Comparison of ENCODE assay signal across 9 cellular contexts in genomic region chr6:41937881-41938574, GRCh38. TPM values are rescaled to one million over a fixed set of nuclear protein-coding genes. Genes with fewer than 3 reads are reported as not detected.
A peak's percentile ranks its signal among the peaks of the same experiment; 100 is the strongest.
DNase-seq lines count a peak whose midpoint lies in the region; ATAC-seq, FAIRE-seq and TF ChIP-seq lines count a peak whose summit lies in the region.
"Had no signal": no experiment of that assay in that cellular context is flagged by ENCODE, and none has a peak within 500 bp of the region (broad histone marks: within the 10 kb centered on the region; RNA-seq: fewer than 3 reads in every experiment).

No MANE protein-coding gene starts in this region.

- TF ChIP-seq EP300 in stomach (IDR thresholded peaks at IDR 0.05): no peak

- FAIRE-seq in frontal cortex (lab: Jason Lieb, UNC) (no peak), H54 (lab: Jason Lieb, UNC) (no peak)

- POLR2A ChIA-PET in activated CD4-positive, alpha-beta T cell treated with anti-CD3 and anti-CD28 coated beads for 36 hours (lab: Charles Lee): interaction anchor here (1.3 to 3.6 kb wide), 4 partner anchors 39 to 110 kb away, joined by 3 to 28 read pairs (median 14); no protein-coding TSS in a partner anchor

- 52 to 62% (median 59%) methylated on average over 4 of the region's 4 CpGs for WGBS in stomach, 5 donors

- TF ChIP-seq POLR2A in stomach (IDR thresholded peaks at IDR 0.05) (no peak), H54 (IDR thresholded peaks at IDR 0.05; ENCODE audit: low read depth, low read length) (no peak)

- no peaks in the 10 kb centered on the region for H3K27me3 ChIP-seq in stomach
- H3K27me3 ChIP-seq: SJSA1 had no signal

- peak overlapping the region; percentile 11 to 91 (median 89) for H3K27ac ChIP-seq in stomach
- H3K27ac ChIP-seq: SJSA1 had no signal

- CTCF ChIA-PET in activated CD4-positive, alpha-beta T cell treated with anti-CD3 and anti-CD28 coated beads for 36 hours (lab: Charles Lee): interaction anchor here (0.7 to 14.0 kb wide), 12 partner anchors 13 to 225 kb away, joined by 3 to 355 read pairs (median 4); partner anchors contain the start of genes BYSL, MED20, TAF8 and TOMM6

- intact Hi-C loops in activated CD4-positive, alpha-beta T cell treated with anti-CD3 and anti-CD28 coated beads for 36 hours (cut with DNase I, micrococcal nuclease): loop anchor here (5.0 kb wide), 2 partner anchors 91 to 156 kb away; partner anchors contain the start of gene PRICKLE4 (in 1 of the 2)
- intact Hi-C loops in stomach (cut with DNase I; ENCODE audit: low total_unique reads): loop anchor here (10.0 kb wide), 1 partner anchor 107 kb away; no protein-coding TSS in a partner anchor

- peak; percentile 49 for DNase-seq in activated CD4-positive, alpha-beta T cell treated with anti-CD3 and anti-CD28 coated beads for 36 hours
- no peak for DNase-seq in activated CD4-positive, alpha-beta T cell treated with anti-CD3 and anti-CD28 coated beads for 48 hours
- DNase-seq in activated CD4-positive, alpha-beta T cell treated with anti-CD3 and anti-CD28 coated beads, Interleukin-2, amount 50 U/mL, for 1 hour: peak; percentile 52
- DNase-seq in fibroblast of villous mesenchyme (ENCODE audit: low read depth): peak; percentile 49
- no peak for DNase-seq in stomach
- DNase-seq in frontal cortex (ENCODE audit: low spot score in 2 of 2): no peak
- no peak for DNase-seq in H54 (ENCODE audit: insufficient read length, low spot score)
- DNase-seq in NCI-H2196 treated with DMSO at 0.1 percent for 48 hours (lab: John Stamatoyannopoulos, UW; ENCODE audit: unreplicated experiment): no peak

- TF ChIP-seq CTCF in fibroblast of villous mesenchyme (IDR thresholded peaks at IDR 0.05; ENCODE audit: insufficient read depth, low read depth, low read length) (no peak), stomach (IDR thresholded peaks at IDR 0.05) (no peak)

- peaks cover 65% of the 10 kb centered on the region for H3K36me3 Mint-ChIP-seq in activated CD4-positive, alpha-beta T cell treated with anti-CD3 and anti-CD28 coated beads for 36 hours (ENCODE audit: low read depth)

- H3K4me1 ChIP-seq in stomach: peaks cover 29 to 74% (median 65%) of the 10 kb centered on the region in 4 donors

- H3K36me3 ChIP-seq in stomach: peaks cover 27 to 47% (median 41%) of the 10 kb centered on the region in 4 donors

- no peaks in the 10 kb centered on the region for H3K27me3 Mint-ChIP-seq in activated CD4-positive, alpha-beta T cell treated with anti-CD3 and anti-CD28 coated beads for 36 hours

- H3K27ac Mint-ChIP-seq in activated CD4-positive, alpha-beta T cell treated with anti-CD3 and anti-CD28 coated beads for 36 hours: peak overlapping the region; percentile 96

- no peak for ATAC-seq in activated CD4-positive, alpha-beta T cell treated with anti-CD3 and anti-CD28 coated beads for 36 hours

- peak overlapping the region; percentile 72 for H3K4me3 ChIP-seq in fibroblast of villous mesenchyme (ENCODE audit: low read depth, low read length)
- peak overlapping the region in 1 of 4 donors; percentile 21 for H3K4me3 ChIP-seq in stomach
- H3K4me3 ChIP-seq: SJSA1 had no signal

- peaks cover 58% of the 10 kb centered on the region for H3K4me1 Mint-ChIP-seq in activated CD4-positive, alpha-beta T cell treated with anti-CD3 and anti-CD28 coated beads for 36 hours

- H3K9me3 Mint-ChIP-seq in activated CD4-positive, alpha-beta T cell treated with anti-CD3 and anti-CD28 coated beads for 36 hours (ENCODE audit: low read depth): no peaks in the 10 kb centered on the region

- no peaks in the 10 kb centered on the region for H3K9me3 ChIP-seq in stomach

- peak overlapping the region; percentile 100 for H3K4me3 Mint-ChIP-seq in activated CD4-positive, alpha-beta T cell treated with anti-CD3 and anti-CD28 coated beads for 36 hours

RNA-seq across cellular contexts. Expression of gene CCND3, which starts 3.6 kb away (rescaled TPM):
- total RNA-seq in activated CD4-positive, alpha-beta T cell treated with anti-CD3 and anti-CD28 coated beads for 36 hours: 100 to 1,000 TPM; 625 to 806 TPM
- total RNA-seq in fibroblast of villous mesenchyme (25.8 and 42.3 TPM in 2 replicates), stomach (100 to 1,000 TPM in 2 of 5 donors, 10 to 100 TPM in 3; 40.6 to 193 (median 84.2) TPM), frontal cortex (12.6 TPM)
- polyA plus RNA-seq in stomach: 10 to 100 TPM; 75.3 to 77.2 (median 75.9) TPM

RNA-seq across cellular contexts. Expression of gene BYSL, which starts 16.7 kb away (rescaled TPM):
- total RNA-seq in activated CD4-positive, alpha-beta T cell treated with anti-CD3 and anti-CD28 coated beads for 36 hours: 10 to 100 TPM; 51.6 to 56.0 TPM
- total RNA-seq in fibroblast of villous mesenchyme (13.2 and 20.7 TPM in 2 replicates), stomach (10 to 100 TPM in 2 of 5 donors, 1 to 10 TPM in 2, not detected in 1; 1.8 to 65.2 (median 10.1) TPM), frontal cortex (14.7 TPM)
- 10 to 100 TPM in 2 of 3 donors, 1 to 10 TPM in 1; 8.6 to 11.9 (median 10.6) TPM for polyA plus RNA-seq in stomach

RNA-seq across cellular contexts. Expression of gene MED20, which starts 17.1 kb away (rescaled TPM):
- 10 to 100 TPM; 19.4 to 21.6 TPM for total RNA-seq in activated CD4-positive, alpha-beta T cell treated with anti-CD3 and anti-CD28 coated beads for 36 hours
- total RNA-seq in fibroblast of villous mesenchyme (31.9 and 40.2 TPM in 2 replicates), stomach (10 to 100 TPM in 4 of 5 donors, 1 to 10 TPM in 1; 1.2 to 34.4 (median 18.8) TPM), frontal cortex (16.7 TPM)
- 1 to 10 TPM; 6.1 to 9.8 (median 7.2) TPM for polyA plus RNA-seq in stomach

RNA-seq across cellular contexts. Expression of gene USP49, which starts 42.9 kb away (rescaled TPM):
- total RNA-seq in activated CD4-positive, alpha-beta T cell treated with anti-CD3 and anti-CD28 coated beads for 36 hours: 1 to 10 TPM; 5.6 to 7.3 TPM
- total RNA-seq in fibroblast of villous mesenchyme (2.3 and 3.0 TPM in 2 replicates), stomach (10 to 100 TPM in 2 of 5 donors, 1 to 10 TPM in 3; 4.0 to 26.3 (median 5.7) TPM), frontal cortex (10.6 TPM)
- 1 to 10 TPM in 1 of 3 donors, under 1 TPM in 2; 0.50 to 1.2 (median 0.58) TPM for polyA plus RNA-seq in stomach

Comparison
In these comparisons a context has a peak if more than half of its experiments do, and no peak if none do; other contexts are left out.
1. DNase-seq: peak in activated CD4-positive, alpha-beta T cell treated with anti-CD3 and anti-CD28 coated beads for 36 hours (single experiment), activated CD4-positive, alpha-beta T cell treated with anti-CD3 and anti-CD28 coated beads, Interleukin-2, amount 50 U/mL, for 1 hour (single experiment) and fibroblast of villous mesenchyme (single experiment); none in activated CD4-positive, alpha-beta T cell treated with anti-CD3 and anti-CD28 coated beads for 48 hours (single experiment), stomach (single experiment), frontal cortex (0 of 2), H54 (single experiment) and NCI-H2196 treated with DMSO at 0.1 percent for 48 hours (single experiment).